8 cellular contexts compared by ENCODE assay signal in the genomic region with DNA sequence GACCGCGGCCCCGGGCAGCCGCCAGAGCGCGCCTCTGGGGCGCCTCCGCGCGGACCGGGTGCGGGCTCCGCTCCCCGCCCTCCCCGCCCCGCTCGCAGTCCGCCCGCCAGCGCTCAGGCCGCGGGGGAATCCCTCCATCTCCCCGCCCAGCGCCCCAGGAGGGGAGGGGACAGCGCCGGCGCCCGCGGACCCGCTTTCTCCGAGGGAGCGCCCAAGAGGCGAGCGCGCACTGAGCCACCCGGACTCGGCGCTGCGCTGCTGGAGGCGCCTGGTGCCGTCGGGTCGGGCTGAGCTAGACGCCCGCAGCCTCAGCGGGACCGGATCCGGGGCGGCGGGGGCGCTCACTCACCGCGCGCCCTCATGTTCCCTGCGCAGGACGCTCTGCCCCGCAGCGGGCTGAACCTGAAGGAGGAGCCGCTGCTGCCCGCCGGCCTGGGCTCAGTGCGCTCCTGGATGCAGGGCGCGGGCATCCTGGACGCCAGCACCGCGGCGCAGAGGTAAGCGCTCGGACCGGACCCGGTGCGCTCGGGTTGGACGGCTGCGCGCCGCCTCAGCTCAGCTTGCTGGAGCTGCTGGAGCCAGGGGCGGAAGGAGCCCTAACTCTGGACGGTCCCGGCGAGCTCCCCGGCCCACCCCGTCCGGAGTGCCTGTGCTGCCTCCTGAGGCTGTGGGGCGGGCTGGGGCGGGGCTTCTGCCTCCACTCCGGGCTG. TPM values are rescaled to one million over a fixed set of nuclear protein-coding genes. Genes with fewer than 3 reads are reported as not detected.
DNase-seq lines count a peak whose midpoint lies in the region; ATAC-seq and TF ChIP-seq lines count a peak whose summit lies in the region.

No MANE protein-coding gene starts in this region.

- TF ChIP-seq CTCF in CD8-positive, alpha-beta T cell (IDR thresholded peaks at IDR 0.05): no peak
- peak; percentile 12 for TF ChIP-seq CTCF in parathyroid adenoma (IDR thresholded peaks at IDR 0.05)

- peaks cover 3% of the 10 kb centered on the region for H3K36me3 Mint-ChIP-seq in CD8-positive, alpha-beta T cell

- DNase-seq in CD8-positive, alpha-beta T cell: peak; percentile 16 to 60 (median 36)
- peak; percentile 11 for DNase-seq in NCI-H146 treated with DMSO at 0.1 percent for 48 hours (lab: John Stamatoyannopoulos, UW; ENCODE audit: unreplicated experiment)
- DNase-seq in activated T-cell treated with anti-CD3 and anti-CD28 coated beads for 48 hours (ENCODE audit: low read depth): peak; percentile 39
- DNase-seq in globus pallidus (ENCODE audit: low spot score): peak; percentile 66

- intact Hi-C loops in CD8-positive, alpha-beta T cell (cut with DNase I, micrococcal nuclease): loop anchor here in 1 of 2 experiments (5.0 kb wide), 1 partner anchor 149 kb away; the partner anchor contains the start of genes PCED1A and VPS16

- H3K4me1 ChIP-seq in CD8-positive, alpha-beta T cell (ENCODE audit: insufficient read depth, low read length): peaks cover 9% of the 10 kb centered on the region
- H3K4me1 ChIP-seq in parathyroid adenoma: peaks cover 6% of the 10 kb centered on the region

- peak overlapping the region; percentile 43 for H3K4me2 ChIP-seq in parathyroid adenoma (ENCODE audit: low read length)

- CTCF ChIA-PET in CD8-positive, alpha-beta T cell (lab: Charles Lee): interaction anchor here (0.8 to 2.3 kb wide), 6 partner anchors 8 to 59 kb away, joined by 3 to 8 read pairs (median 5); no protein-coding TSS in a partner anchor

- H3K9ac ChIP-seq in parathyroid adenoma: no peak overlapping the region

- no peaks in the 10 kb centered on the region for H3K9me3 Mint-ChIP-seq in CD8-positive, alpha-beta T cell

- no peak overlapping the region for H3K27ac ChIP-seq in CD8-positive, alpha-beta T cell (ENCODE audit: low read depth, low read length)
- no peak overlapping the region for H3K27ac ChIP-seq in parathyroid adenoma

- H3K4me1 Mint-ChIP-seq in CD8-positive, alpha-beta T cell (ENCODE audit: low read depth): peaks cover 16% of the 10 kb centered on the region

- peak; percentile 64 for ATAC-seq in CD8-positive, alpha-beta T cell
- ATAC-seq in HG03457 (IDR thresholded peaks at IDR 0.05; ENCODE audit: unreplicated experiment) (no peak), GM21786 (IDR thresholded peaks at IDR 0.05; ENCODE audit: unreplicated experiment) (no peak), GM19455 (IDR thresholded peaks at IDR 0.05; ENCODE audit: unreplicated experiment) (no peak)

- peak overlapping the region; percentile 73 for H2AFZ ChIP-seq in parathyroid adenoma

- H3K27me3 ChIP-seq in CD8-positive, alpha-beta T cell (ENCODE audit: insufficient read depth, low read length): peaks cover 5% of the 10 kb centered on the region
- H3K27me3 ChIP-seq in parathyroid adenoma (ENCODE audit: control insufficient read depth, insufficient read depth, low read length): no peaks in the 10 kb centered on the region

- H3K27me3 Mint-ChIP-seq in CD8-positive, alpha-beta T cell (ENCODE audit: low read depth): peaks cover 30% of the 10 kb centered on the region

- no peaks in the 10 kb centered on the region for H3K9me3 ChIP-seq in CD8-positive, alpha-beta T cell (ENCODE audit: low read length)
- no peaks in the 10 kb centered on the region for H3K9me3 ChIP-seq in parathyroid adenoma (ENCODE audit: control insufficient read depth, low read length)

- POLR2A ChIA-PET in CD8-positive, alpha-beta T cell (lab: Charles Lee): interaction anchor here (0.8 to 1.8 kb wide), 3 partner anchors 10 to 48 kb away, joined by 3 to 8 read pairs (median 4); partner anchors contain the start of gene NOP56

- H3K4me3 Mint-ChIP-seq in CD8-positive, alpha-beta T cell: no peak overlapping the region

- no peaks in the 10 kb centered on the region for H3K36me3 ChIP-seq in CD8-positive, alpha-beta T cell (ENCODE audit: insufficient read depth, low read length)
- no peaks in the 10 kb centered on the region for H3K36me3 ChIP-seq in parathyroid adenoma (ENCODE audit: control insufficient read depth, insufficient read depth, low read length)

- no peak overlapping the region for H3K27ac Mint-ChIP-seq in CD8-positive, alpha-beta T cell

- no peaks in the 10 kb centered on the region for H3K79me2 ChIP-seq in parathyroid adenoma

- H3K4me3 ChIP-seq in CD8-positive, alpha-beta T cell (ENCODE audit: low read depth, low read length): no peak overlapping the region
- peak overlapping the region; percentile 54 for H3K4me3 ChIP-seq in parathyroid adenoma (ENCODE audit: low read depth, low read length)

RNA-seq across cellular contexts. Expression of gene EBF4, which starts 0.9 kb away (rescaled TPM):
- 1 to 10 TPM; 5.8 TPM for total RNA-seq in CD8-positive, alpha-beta T cell

RNA-seq across cellular contexts. Expression of gene IDH3B, which starts 29.4 kb away (rescaled TPM):
- total RNA-seq in CD8-positive, alpha-beta T cell: 100 to 1,000 TPM; 174 to 184 TPM

RNA-seq across cellular contexts. Expression of gene NOP56, which starts 41.0 kb away (rescaled TPM):
- 100 to 1,000 TPM; 311 to 317 TPM for total RNA-seq in CD8-positive, alpha-beta T cell

Comparison
In these comparisons a context has a peak if more than half of its experiments do, and no peak if none do; other contexts are left out.
1. DNase-seq: peak in every context shown above with its lines; median percentile 66 in globus pallidus; 39 in activated T-cell treated with anti-CD3 and anti-CD28 coated beads for 48 hours; 36 in CD8-positive, alpha-beta T cell; 11 in NCI-H146 treated with DMSO at 0.1 percent for 48 hours.